20 cellular contexts compared by ENCODE assay signal in genomic region chr4:106996490-106996889, GRCh38. TPM values are rescaled to one million over a fixed set of nuclear protein-coding genes. Genes with fewer than 3 reads are reported as not detected.
"Had no signal": no experiment of that assay in that cellular context is flagged by ENCODE, and none has a peak within 500 bp of the region (broad histone marks: within the 10 kb centered on the region; RNA-seq: fewer than 3 reads in every experiment).

No MANE protein-coding gene starts in this region.

- H3K9me3 Mint-ChIP-seq: activated B cell treated with CpG ODN at 0.5 μM for 24 hours; activated CD4-positive, alpha-beta memory T cell treated with anti-CD3 and anti-CD28 coated beads for 36 hours; activated naive CD4-positive, alpha-beta T cell treated with anti-CD3 and anti-CD28 coated beads for 36 hours; activated T-helper 2 cell treated with anti-CD3 and anti-CD28 coated beads, Interferon-gamma antibody, Interleukin-2, Interleukin-4, amounts not matched to agents 10 μg/mL and 5 μg/mL and 100 μg/mL, durations not matched to agents 14 hours and 24 hours and 36 hours; brain; nephron progenitor cell had no signal

- H3K27ac Mint-ChIP-seq: activated B cell treated with CpG ODN at 0.5 μM for 24 hours; activated CD4-positive, alpha-beta memory T cell treated with anti-CD3 and anti-CD28 coated beads for 36 hours; activated CD8-positive, alpha-beta memory T cell treated with anti-CD3 and anti-CD28 coated beads, Interleukin-2, amount 10 ng/mL, durations not matched to agents 7 days and 5 days; activated naive CD4-positive, alpha-beta T cell treated with anti-CD3 and anti-CD28 coated beads for 36 hours; activated T-helper 2 cell treated with anti-CD3 and anti-CD28 coated beads, Interferon-gamma antibody, Interleukin-2, Interleukin-4, amounts not matched to agents 10 μg/mL and 5 μg/mL and 100 μg/mL, durations not matched to agents 14 hours and 24 hours and 36 hours; brain had no signal

- H3K4me1 ChIP-seq: colonic mucosa, left lung, upper lobe of right lung had no signal

- H3K27me3 ChIP-seq: colonic mucosa, left lung, upper lobe of right lung had no signal

- DNase-seq: activated B cell treated with CpG ODN at 0.5 μM for 24 hours; activated CD4-positive, alpha-beta memory T cell treated with anti-CD3 and anti-CD28 coated beads for 36 hours; activated CD4-positive, alpha-beta T cell treated with anti-CD3 and anti-CD28 coated beads for 4 hours; activated CD8-positive, alpha-beta memory T cell treated with anti-CD3 and anti-CD28 coated beads, Interleukin-2, amount 10 ng/mL, durations not matched to agents 7 days and 5 days; activated naive CD4-positive, alpha-beta T cell treated with anti-CD3 and anti-CD28 coated beads for 36 hours; activated T-cell treated with anti-CD3 and anti-CD28 coated beads, Interleukin-2, amount 50 U/mL, for 1 hour; central memory CD4-positive, alpha-beta T cell; colonic mucosa; kidney; left lung; mammary epithelial cell; midbrain; nephron progenitor cell; nucleus accumbens; retina; stimulated activated CD8-positive, alpha-beta memory T cell treated with anti-CD3 and anti-CD28 coated beads, Interleukin-4, amount 100 ng/mL, for 48 hours; stimulated activated naive CD4-positive, alpha-beta T cell; upper lobe of right lung had no signal

- ATAC-seq: activated CD8-positive, alpha-beta memory T cell treated with anti-CD3 and anti-CD28 coated beads, Interleukin-2, amount 10 ng/mL, durations not matched to agents 7 days and 5 days; left lung; upper lobe of right lung had no signal

- H3K36me3 Mint-ChIP-seq: activated CD4-positive, alpha-beta memory T cell treated with anti-CD3 and anti-CD28 coated beads for 36 hours; activated CD8-positive, alpha-beta memory T cell treated with anti-CD3 and anti-CD28 coated beads, Interleukin-2, amount 10 ng/mL, durations not matched to agents 7 days and 5 days; brain had no signal

- H3K4me3 ChIP-seq: colonic mucosa, left lung, upper lobe of right lung had no signal

- H3K36me3 ChIP-seq: colonic mucosa, left lung, upper lobe of right lung had no signal

- H3K27ac ChIP-seq: colonic mucosa, left lung, upper lobe of right lung had no signal

- H3K4me1 Mint-ChIP-seq: activated B cell treated with CpG ODN at 0.5 μM for 24 hours; activated CD8-positive, alpha-beta memory T cell treated with anti-CD3 and anti-CD28 coated beads, Interleukin-2, amount 10 ng/mL, durations not matched to agents 7 days and 5 days; brain had no signal

- H3K27me3 Mint-ChIP-seq: activated B cell treated with CpG ODN at 0.5 μM for 24 hours; activated CD4-positive, alpha-beta memory T cell treated with anti-CD3 and anti-CD28 coated beads for 36 hours; activated CD8-positive, alpha-beta memory T cell treated with anti-CD3 and anti-CD28 coated beads, Interleukin-2, amount 10 ng/mL, durations not matched to agents 7 days and 5 days had no signal

- H3K4me3 Mint-ChIP-seq: activated B cell treated with CpG ODN at 0.5 μM for 24 hours; activated CD4-positive, alpha-beta memory T cell treated with anti-CD3 and anti-CD28 coated beads for 36 hours; activated CD8-positive, alpha-beta memory T cell treated with anti-CD3 and anti-CD28 coated beads, Interleukin-2, amount 10 ng/mL, durations not matched to agents 7 days and 5 days; activated naive CD4-positive, alpha-beta T cell treated with anti-CD3 and anti-CD28 coated beads for 36 hours; brain; nephron progenitor cell had no signal

- H3K9me3 ChIP-seq: colonic mucosa, left lung, upper lobe of right lung had no signal

RNA-seq across cellular contexts. Expression of gene DKK2, which starts 39.6 kb away (rescaled TPM):
- total RNA-seq: activated B cell treated with CpG ODN at 0.5 μM for 24 hours; activated CD4-positive, alpha-beta memory T cell treated with anti-CD3 and anti-CD28 coated beads for 36 hours; activated CD8-positive, alpha-beta memory T cell treated with anti-CD3 and anti-CD28 coated beads, Interleukin-2, amount 10 ng/mL, durations not matched to agents 7 days and 5 days; activated naive CD4-positive, alpha-beta T cell treated with anti-CD3 and anti-CD28 coated beads for 36 hours; activated T-helper 2 cell treated with anti-CD3 and anti-CD28 coated beads, Interferon-gamma antibody, Interleukin-2, Interleukin-4, amounts not matched to agents 10 μg/mL and 5 μg/mL and 100 μg/mL, durations not matched to agents 14 hours and 24 hours and 36 hours had no signal
